Comparison of ENCODE assay signal across 10 cellular contexts in genomic region chr10:78805176-78805575, GRCh38.
DNase-seq lines count a peak whose midpoint lies in the region; ATAC-seq and TF ChIP-seq lines count a peak whose summit lies in the region.
"Had no signal": no experiment of that assay in that cellular context is flagged by ENCODE, and none has a peak within 500 bp of the region (broad histone marks: within the 10 kb centered on the region; RNA-seq: fewer than 3 reads in every experiment).

No MANE protein-coding gene starts in this region.

- H3K27ac ChIP-seq in colonic mucosa (peak overlapping the region; percentile 26), upper lobe of right lung (peak overlapping the region; percentile 79), SJCRH30 (no peak overlapping the region)

- H3K4me3 ChIP-seq in colonic mucosa (no peak overlapping the region), upper lobe of right lung (no peak overlapping the region), SJCRH30 (no peak overlapping the region)

- intact Hi-C loops in colonic mucosa (cut with DNase I) (no loop called here), upper lobe of right lung (cut with DNase I) (no loop called here)

- H3K9me3 ChIP-seq in colonic mucosa (no peaks in the 10 kb centered on the region), upper lobe of right lung (no peaks in the 10 kb centered on the region), SJCRH30 (replicated peaks) (no peaks in the 10 kb centered on the region)

- no peak for TF ChIP-seq CTCF in colonic mucosa (IDR thresholded peaks at IDR 0.05)
- no peak for TF ChIP-seq CTCF in upper lobe of right lung (IDR thresholded peaks at IDR 0.05)

- H3K9ac ChIP-seq in colonic mucosa (ENCODE audit: low read depth in 2 of 2, low read length in 2 of 2), result peak overlapping the region in 1 of 2 donors; percentile 28

- peak; percentile 88 for ATAC-seq in upper lobe of right lung

- no peaks in the 10 kb centered on the region for H3K36me3 ChIP-seq in colonic mucosa
- no peaks in the 10 kb centered on the region for H3K36me3 ChIP-seq in upper lobe of right lung
- no peaks in the 10 kb centered on the region for H3K36me3 ChIP-seq in SJCRH30

- H3K27me3 ChIP-seq in colonic mucosa (no peaks in the 10 kb centered on the region), upper lobe of right lung (no peaks in the 10 kb centered on the region), SJCRH30 (0 out of 2 replicates have a peak, but pooled peaks cover 2% of the 10 kb centered on the region)

- peak; percentile 24 for DNase-seq in NCI-H2029 (lab: John Stamatoyannopoulos, UW)
- no peak for DNase-seq in NCI-H2029 treated with DMSO at 0.1 percent for 48 hours (lab: John Stamatoyannopoulos, UW)
- DNase-seq in colonic mucosa, result peak; percentile 42
- DNase-seq in medulla oblongata (ENCODE audit: extremely low spot score), result peak; percentile 26
- no peak for DNase-seq in upper lobe of right lung
- no peak for DNase-seq in SJCRH30
- no peak for DNase-seq in Kasumi-1 (lab: John Stamatoyannopoulos, UW)
- no peak for DNase-seq in cortex of kidney (lab: John Stamatoyannopoulos, UW)
- DNase-seq: activated CD4-positive, alpha-beta T cell treated with anti-CD3 and anti-CD28 coated beads for 48 hours; NCI-H1105 had no signal

- H3K4me1 ChIP-seq in colonic mucosa, result peaks cover 5% of the 10 kb centered on the region
- H3K4me1 ChIP-seq in upper lobe of right lung, result peaks cover 50% of the 10 kb centered on the region
- H3K4me1 ChIP-seq in SJCRH30, result no peaks in the 10 kb centered on the region

Comparison
In these comparisons a context has a peak if more than half of its experiments do, and no peak if none do; other contexts are left out.
1. DNase-seq: peak in NCI-H2029 (single experiment), colonic mucosa (single experiment) and medulla oblongata (single experiment); none in NCI-H2029 treated with DMSO at 0.1 percent for 48 hours (single experiment), upper lobe of right lung (single experiment), SJCRH30 (0 of 2), Kasumi-1 (0 of 2) and cortex of kidney (single experiment).